ENCODE assay signal across 12 cellular contexts in genomic region chr9:113582698-113583200, GRCh38.
A peak's percentile ranks its signal among the peaks of the same experiment; 100 is the strongest.
DNase-seq lines count a peak whose midpoint lies in the region; TF ChIP-seq lines count a peak whose summit lies in the region.
"Had no signal": no experiment of that assay in that cellular context is flagged by ENCODE, and none has a peak within 500 bp of the region (broad histone marks: within the 10 kb centered on the region; RNA-seq: fewer than 3 reads in every experiment).

No MANE protein-coding gene starts in this region.

- H3K27me3 ChIP-seq in esophagus muscularis mucosa (no peaks in the 10 kb centered on the region), stomach (no peaks in the 10 kb centered on the region)

- CTCF ChIA-PET in activated CD4-positive, alpha-beta memory T cell treated with anti-CD3 and anti-CD28 coated beads for 36 hours (lab: Charles Lee) = interaction anchor here (0.7 to 6.6 kb wide), 14 partner anchors 10 to 313 kb away, joined by 3 to 63 read pairs (median 6); partner anchors contain the start of gene ALAD
- CTCF ChIA-PET in activated CD4-positive, alpha-beta memory T cell treated with anti-CD3 and anti-CD28 coated beads, Interleukin-2, amount 10 ng/mL, durations not matched to agents 7 days and 5 days (lab: Charles Lee) = interaction anchor here (0.6 to 3.0 kb wide), 14 partner anchors 9 to 295 kb away, joined by 3 to 27 read pairs (median 6); partner anchors contain the start of genes ALAD, C9orf43 and POLE3

- peaks cover 40% of the 10 kb centered on the region for H3K36me3 Mint-ChIP-seq in activated CD4-positive, alpha-beta memory T cell treated with anti-CD3 and anti-CD28 coated beads for 36 hours
- H3K36me3 Mint-ChIP-seq in activated CD4-positive, alpha-beta memory T cell treated with anti-CD3 and anti-CD28 coated beads, Interleukin-2, amount 10 ng/mL, durations not matched to agents 7 days and 5 days (ENCODE audit: low read depth) = peaks cover 19% of the 10 kb centered on the region

- WGBS in esophagus muscularis mucosa = 83% methylated on average over 6 of the region's 6 CpGs
- 53 to 76% (median 69%) methylated on average over 6 of the region's 6 CpGs for WGBS in stomach, 5 donors

- H3K36me3 ChIP-seq in esophagus muscularis mucosa = peaks cover 12 to 32% (median 26%) of the 10 kb centered on the region in 4 donors
- peaks cover 16 to 40% (median 37%) of the 10 kb centered on the region in 4 donors for H3K36me3 ChIP-seq in stomach

- intact Hi-C loops in activated CD4-positive, alpha-beta memory T cell treated with anti-CD3 and anti-CD28 coated beads for 36 hours (cut with micrococcal nuclease) = loop anchor here (5.0 kb wide), 1 partner anchor 235 kb away; the partner anchor contains the start of gene BSPRY
- intact Hi-C loops in esophagus muscularis mucosa (cut with DNase I) = no loop called here
- intact Hi-C loops in stomach (cut with DNase I; ENCODE audit: low total_unique reads) = no loop called here

- H3K27ac ChIP-seq in esophagus muscularis mucosa (replicated peaks in 1 of 4) = peak overlapping the region; percentile 75 to 79 (median 78)
- peak overlapping the region in 4 of 5 donors; percentile 88 to 91 (median 91) for H3K27ac ChIP-seq in stomach

- no peaks in the 10 kb centered on the region for H3K27me3 Mint-ChIP-seq in activated CD4-positive, alpha-beta memory T cell treated with anti-CD3 and anti-CD28 coated beads for 36 hours
- no peaks in the 10 kb centered on the region for H3K27me3 Mint-ChIP-seq in activated CD4-positive, alpha-beta memory T cell treated with anti-CD3 and anti-CD28 coated beads, Interleukin-2, amount 10 ng/mL, durations not matched to agents 7 days and 5 days

- POLR2A ChIA-PET in activated CD4-positive, alpha-beta memory T cell treated with anti-CD3 and anti-CD28 coated beads for 36 hours (lab: Charles Lee) = interaction anchor here (0.8 to 3.1 kb wide), 4 partner anchors 19 to 70 kb away, joined by 3 to 14 read pairs (median 4); no protein-coding TSS in a partner anchor
- POLR2A ChIA-PET in activated CD4-positive, alpha-beta memory T cell treated with anti-CD3 and anti-CD28 coated beads, Interleukin-2, amount 10 ng/mL, durations not matched to agents 7 days and 5 days (lab: Charles Lee) = interaction anchor here (0.8 to 5.3 kb wide), 6 partner anchors 9 to 185 kb away, joined by 3 to 59 read pairs (median 11); partner anchors contain the start of genes C9orf43 and POLE3

- peaks cover 86% of the 10 kb centered on the region for H3K4me1 Mint-ChIP-seq in activated CD4-positive, alpha-beta memory T cell treated with anti-CD3 and anti-CD28 coated beads for 36 hours (ENCODE audit: low read depth)
- peaks cover 73% of the 10 kb centered on the region for H3K4me1 Mint-ChIP-seq in activated CD4-positive, alpha-beta memory T cell treated with anti-CD3 and anti-CD28 coated beads, Interleukin-2, amount 10 ng/mL, durations not matched to agents 7 days and 5 days

- H3K4me1 ChIP-seq in esophagus muscularis mucosa = peaks cover 73 to 86% (median 81%) of the 10 kb centered on the region in 4 donors
- H3K4me1 ChIP-seq in stomach = peaks cover 51 to 99% (median 62%) of the 10 kb centered on the region in 4 donors

- peak overlapping the region; percentile 85 for H3K4me3 Mint-ChIP-seq in activated CD4-positive, alpha-beta memory T cell treated with anti-CD3 and anti-CD28 coated beads for 36 hours
- no peak overlapping the region for H3K4me3 Mint-ChIP-seq in activated CD4-positive, alpha-beta memory T cell treated with anti-CD3 and anti-CD28 coated beads, Interleukin-2, amount 10 ng/mL, durations not matched to agents 7 days and 5 days

- H3K9me3 ChIP-seq in esophagus muscularis mucosa (no peaks in the 10 kb centered on the region), stomach (no peaks in the 10 kb centered on the region)
- H3K9me3 ChIP-seq: SK-N-SH had no signal

- H3K4me3 ChIP-seq in esophagus muscularis mucosa = no peak overlapping the region
- H3K4me3 ChIP-seq in stomach = peak overlapping the region in 1 of 4 donors; percentile 31

- TF ChIP-seq CTCF in esophagus muscularis mucosa (IDR thresholded peaks at IDR 0.05) (no peak), stomach (IDR thresholded peaks at IDR 0.05) (no peak)

- DNase-seq in activated CD4-positive, alpha-beta memory T cell treated with anti-CD3 and anti-CD28 coated beads for 36 hours = no peak
- no peak for DNase-seq in activated CD4-positive, alpha-beta memory T cell treated with anti-CD3 and anti-CD28 coated beads, Interleukin-2, amount 10 ng/mL, durations not matched to agents 7 days and 5 days
- DNase-seq in RPMI8226 = peak; percentile 33
- no peak for DNase-seq in esophagus muscularis mucosa (ENCODE audit: extremely low spot score)
- DNase-seq in stomach = no peak
- DNase-seq in activated CD4-positive, CD25-positive, alpha-beta regulatory T cell (lab: John Stamatoyannopoulos, UW) = no peak
- no peak for DNase-seq in COR-L47 (lab: John Stamatoyannopoulos, UW)
- DNase-seq in NCI-H748 treated with DMSO at 0.1 percent for 48 hours (lab: John Stamatoyannopoulos, UW) = no peak
- DNase-seq: EL, islet precursor cell, NCI-H1092 treated with DMSO at 0.1 percent for 48 hours had no signal

- TF ChIP-seq EP300 in esophagus muscularis mucosa (IDR thresholded peaks at IDR 0.05) (no peak), stomach (IDR thresholded peaks at IDR 0.05) (no peak)

- H3K27ac Mint-ChIP-seq in activated CD4-positive, alpha-beta memory T cell treated with anti-CD3 and anti-CD28 coated beads for 36 hours = peak overlapping the region; percentile 63
- no peak overlapping the region for H3K27ac Mint-ChIP-seq in activated CD4-positive, alpha-beta memory T cell treated with anti-CD3 and anti-CD28 coated beads, Interleukin-2, amount 10 ng/mL, durations not matched to agents 7 days and 5 days

- TF ChIP-seq POLR2A in esophagus muscularis mucosa (IDR thresholded peaks at IDR 0.05; ENCODE audit: low read depth) (no peak), stomach (IDR thresholded peaks at IDR 0.05) (no peak)

- no peaks in the 10 kb centered on the region for H3K9me3 Mint-ChIP-seq in activated CD4-positive, alpha-beta memory T cell treated with anti-CD3 and anti-CD28 coated beads for 36 hours
- no peaks in the 10 kb centered on the region for H3K9me3 Mint-ChIP-seq in activated CD4-positive, alpha-beta memory T cell treated with anti-CD3 and anti-CD28 coated beads, Interleukin-2, amount 10 ng/mL, durations not matched to agents 7 days and 5 days
